1 cellular context compared by ENCODE assay signal in the genomic region with DNA sequence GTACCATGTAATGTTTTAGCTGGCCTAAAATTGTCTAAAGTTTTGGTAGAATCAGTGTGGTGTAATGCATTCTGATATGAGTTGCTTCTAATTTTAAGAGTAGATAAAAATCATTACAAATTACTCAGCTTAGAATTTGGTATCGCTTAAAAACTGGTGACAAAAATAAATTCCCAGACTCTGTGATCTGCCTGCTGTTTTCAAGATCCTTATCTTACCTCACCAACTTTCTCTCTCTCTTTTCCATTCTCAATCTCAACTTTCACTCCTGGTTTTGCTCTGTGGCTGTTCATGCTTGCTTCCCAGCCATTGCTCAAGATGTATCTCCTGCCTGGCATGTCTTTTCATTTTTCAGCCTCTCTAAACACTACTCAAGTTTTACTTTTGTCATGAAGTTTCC.
TF ChIP-seq lines count a peak whose summit lies in the region.

No MANE protein-coding gene starts in this region.

TF ChIP-seq in K562, 482 proteins besides CTCF, POLR2A, EP300 and RAD21 (continued from another document):
- TF ChIP-seq, protein P1, sequence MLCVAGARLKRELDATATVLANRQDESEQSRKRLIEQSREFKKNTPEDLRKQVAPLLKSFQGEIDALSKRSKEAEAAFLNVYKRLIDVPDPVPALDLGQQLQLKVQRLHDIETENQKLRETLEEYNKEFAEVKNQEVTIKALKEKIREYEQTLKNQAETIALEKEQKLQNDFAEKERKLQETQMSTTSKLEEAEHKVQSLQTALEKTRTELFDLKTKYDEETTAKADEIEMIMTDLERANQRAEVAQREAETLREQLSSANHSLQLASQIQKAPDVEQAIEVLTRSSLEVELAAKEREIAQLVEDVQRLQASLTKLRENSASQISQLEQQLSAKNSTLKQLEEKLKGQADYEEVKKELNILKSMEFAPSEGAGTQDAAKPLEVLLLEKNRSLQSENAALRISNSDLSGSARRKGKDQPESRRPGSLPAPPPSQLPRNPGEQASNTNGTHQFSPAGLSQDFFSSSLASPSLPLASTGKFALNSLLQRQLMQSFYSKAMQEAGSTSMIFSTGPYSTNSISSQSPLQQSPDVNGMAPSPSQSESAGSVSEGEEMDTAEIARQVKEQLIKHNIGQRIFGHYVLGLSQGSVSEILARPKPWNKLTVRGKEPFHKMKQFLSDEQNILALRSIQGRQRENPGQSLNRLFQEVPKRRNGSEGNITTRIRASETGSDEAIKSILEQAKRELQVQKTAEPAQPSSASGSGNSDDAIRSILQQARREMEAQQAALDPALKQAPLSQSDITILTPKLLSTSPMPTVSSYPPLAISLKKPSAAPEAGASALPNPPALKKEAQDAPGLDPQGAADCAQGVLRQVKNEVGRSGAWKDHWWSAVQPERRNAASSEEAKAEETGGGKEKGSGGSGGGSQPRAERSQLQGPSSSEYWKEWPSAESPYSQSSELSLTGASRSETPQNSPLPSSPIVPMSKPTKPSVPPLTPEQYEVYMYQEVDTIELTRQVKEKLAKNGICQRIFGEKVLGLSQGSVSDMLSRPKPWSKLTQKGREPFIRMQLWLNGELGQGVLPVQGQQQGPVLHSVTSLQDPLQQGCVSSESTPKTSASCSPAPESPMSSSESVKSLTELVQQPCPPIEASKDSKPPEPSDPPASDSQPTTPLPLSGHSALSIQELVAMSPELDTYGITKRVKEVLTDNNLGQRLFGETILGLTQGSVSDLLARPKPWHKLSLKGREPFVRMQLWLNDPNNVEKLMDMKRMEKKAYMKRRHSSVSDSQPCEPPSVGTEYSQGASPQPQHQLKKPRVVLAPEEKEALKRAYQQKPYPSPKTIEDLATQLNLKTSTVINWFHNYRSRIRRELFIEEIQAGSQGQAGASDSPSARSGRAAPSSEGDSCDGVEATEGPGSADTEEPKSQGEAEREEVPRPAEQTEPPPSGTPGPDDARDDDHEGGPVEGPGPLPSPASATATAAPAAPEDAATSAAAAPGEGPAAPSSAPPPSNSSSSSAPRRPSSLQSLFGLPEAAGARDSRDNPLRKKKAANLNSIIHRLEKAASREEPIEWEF (CRISPR knock-in tag; IDR thresholded peaks at IDR 0.05): no peak
- TF ChIP-seq NCOA6 (IDR thresholded peaks at IDR 0.05): no peak
- no peak for TF ChIP-seq NCOR1 (IDR thresholded peaks at IDR 0.05)
- no peak for TF ChIP-seq ZNF184 (CRISPR knock-in tag; IDR thresholded peaks at IDR 0.05)
- no peak for TF ChIP-seq HDAC8 (tag; IDR thresholded peaks at IDR 0.05)
- no peak for TF ChIP-seq ZNF224 (CRISPR knock-in tag; IDR thresholded peaks at IDR 0.05)
- TF ChIP-seq MTA2 (IDR thresholded peaks at IDR 0.05; ENCODE audit: low read depth): no peak
- no peak for TF ChIP-seq ZNF324 (CRISPR knock-in tag; IDR thresholded peaks at IDR 0.05)
- TF ChIP-seq HEY1 (CRISPR knock-in tag; IDR thresholded peaks at IDR 0.05; ENCODE audit: borderline replicate concordance): no peak
- no peak for TF ChIP-seq TAF9B (IDR thresholded peaks at IDR 0.05; ENCODE audit: partially characterized antibody)
- no peak for TF ChIP-seq SPI1 (IDR thresholded peaks at IDR 0.05; ENCODE audit: borderline replicate concordance, low read depth, low read length)
- TF ChIP-seq BACH1 (tag; IDR thresholded peaks at IDR 0.05): no peak
